Comparison of ENCODE assay signal across 1 cellular context in the genomic region with DNA sequence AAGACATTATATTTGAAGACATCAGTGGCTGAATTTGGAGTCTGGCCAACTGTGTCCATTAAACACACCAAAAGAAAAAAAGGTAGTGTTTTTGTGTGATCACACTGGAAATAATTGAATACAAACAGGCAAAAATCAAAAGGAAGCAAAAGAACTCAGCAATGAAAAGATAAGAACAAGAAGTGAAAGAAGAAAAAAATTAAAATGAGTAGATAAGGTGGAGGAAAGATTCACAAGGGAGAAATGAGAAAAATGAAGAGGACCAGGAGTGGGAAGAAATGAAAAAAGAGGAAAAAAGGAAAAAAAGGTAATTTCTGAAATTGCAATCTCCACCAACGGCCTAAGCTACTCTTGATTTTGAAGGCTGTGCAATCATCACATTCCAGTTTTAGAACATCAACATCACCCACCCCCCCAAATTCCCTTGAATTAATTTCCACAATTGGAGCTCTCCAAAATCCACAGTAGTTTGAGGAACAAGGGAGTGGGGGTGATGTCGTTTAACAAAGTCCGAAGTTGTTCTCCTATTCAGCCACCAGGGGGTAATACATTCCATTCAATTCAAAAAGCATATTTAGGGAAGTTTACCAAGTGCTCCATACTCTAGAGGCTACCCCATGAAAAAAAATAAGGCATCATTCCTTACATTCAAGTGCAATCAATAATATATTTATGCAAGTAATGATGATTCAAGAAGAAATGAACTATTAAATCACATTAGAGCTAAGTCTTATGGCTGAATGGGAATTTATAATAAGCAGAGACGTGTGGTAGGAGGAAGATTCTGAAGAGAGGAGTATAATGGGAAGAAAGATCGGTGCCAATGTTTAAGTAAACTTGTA.
A peak's percentile ranks its signal among the peaks of the same experiment; 100 is the strongest.
TF ChIP-seq lines count a peak whose summit lies in the region.

No MANE protein-coding gene starts in this region.

TF ChIP-seq in HepG2, 621 proteins besides CTCF, POLR2A, EP300 and RAD21:
- TF ChIP-seq ZNF354B (CRISPR knock-in tag; IDR thresholded peaks at IDR 0.05) (no peak), SMC3 (IDR thresholded peaks at IDR 0.05; ENCODE audit: low read length) (peak; percentile 79), HNRNPH1 (optimal IDR thresholded peaks at IDR 0.05; ENCODE audit: low read depth, low read length) (no peak), SOX6 (IDR thresholded peaks at IDR 0.05) (no peak), SOX6 (CRISPR knock-in tag; IDR thresholded peaks at IDR 0.05) (peak; percentile 20; the same call in 1 of the 2 replicates), POLR2AphosphoS2 (IDR thresholded peaks at IDR 0.05; ENCODE audit: low read depth, low read length) (no peak), LCORL (IDR thresholded peaks at IDR 0.05) (no peak), LCORL (CRISPR knock-in tag; IDR thresholded peaks at IDR 0.05) (0 out of 2 replicates have a peak, but pooled peaks have one; percentile 11), STAG1 (CRISPR knock-in tag; IDR thresholded peaks at IDR 0.05) (peak; percentile 82)
- TF ChIP-seq, protein P1, sequence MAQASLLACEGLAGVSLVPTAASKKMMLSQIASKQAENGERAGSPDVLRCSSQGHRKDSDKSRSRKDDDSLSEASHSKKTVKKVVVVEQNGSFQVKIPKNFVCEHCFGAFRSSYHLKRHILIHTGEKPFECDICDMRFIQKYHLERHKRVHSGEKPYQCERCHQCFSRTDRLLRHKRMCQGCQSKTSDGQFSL (CRISPR knock-in tag; IDR thresholded peaks at IDR 0.05): no peak
- TF ChIP-seq, protein P2, sequence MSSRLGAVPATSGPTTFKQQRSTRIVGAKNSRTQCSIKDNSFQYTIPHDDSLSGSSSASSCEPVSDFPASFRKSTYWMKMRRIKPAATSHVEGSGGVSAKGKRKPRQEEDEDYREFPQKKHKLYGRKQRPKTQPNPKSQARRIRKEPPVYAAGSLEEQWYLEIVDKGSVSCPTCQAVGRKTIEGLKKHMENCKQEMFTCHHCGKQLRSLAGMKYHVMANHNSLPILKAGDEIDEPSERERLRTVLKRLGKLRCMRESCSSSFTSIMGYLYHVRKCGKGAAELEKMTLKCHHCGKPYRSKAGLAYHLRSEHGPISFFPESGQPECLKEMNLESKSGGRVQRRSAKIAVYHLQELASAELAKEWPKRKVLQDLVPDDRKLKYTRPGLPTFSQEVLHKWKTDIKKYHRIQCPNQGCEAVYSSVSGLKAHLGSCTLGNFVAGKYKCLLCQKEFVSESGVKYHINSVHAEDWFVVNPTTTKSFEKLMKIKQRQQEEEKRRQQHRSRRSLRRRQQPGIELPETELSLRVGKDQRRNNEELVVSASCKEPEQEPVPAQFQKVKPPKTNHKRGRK (CRISPR knock-in tag; IDR thresholded peaks at IDR 0.05): peak; percentile 96
- TF ChIP-seq, protein P3, sequence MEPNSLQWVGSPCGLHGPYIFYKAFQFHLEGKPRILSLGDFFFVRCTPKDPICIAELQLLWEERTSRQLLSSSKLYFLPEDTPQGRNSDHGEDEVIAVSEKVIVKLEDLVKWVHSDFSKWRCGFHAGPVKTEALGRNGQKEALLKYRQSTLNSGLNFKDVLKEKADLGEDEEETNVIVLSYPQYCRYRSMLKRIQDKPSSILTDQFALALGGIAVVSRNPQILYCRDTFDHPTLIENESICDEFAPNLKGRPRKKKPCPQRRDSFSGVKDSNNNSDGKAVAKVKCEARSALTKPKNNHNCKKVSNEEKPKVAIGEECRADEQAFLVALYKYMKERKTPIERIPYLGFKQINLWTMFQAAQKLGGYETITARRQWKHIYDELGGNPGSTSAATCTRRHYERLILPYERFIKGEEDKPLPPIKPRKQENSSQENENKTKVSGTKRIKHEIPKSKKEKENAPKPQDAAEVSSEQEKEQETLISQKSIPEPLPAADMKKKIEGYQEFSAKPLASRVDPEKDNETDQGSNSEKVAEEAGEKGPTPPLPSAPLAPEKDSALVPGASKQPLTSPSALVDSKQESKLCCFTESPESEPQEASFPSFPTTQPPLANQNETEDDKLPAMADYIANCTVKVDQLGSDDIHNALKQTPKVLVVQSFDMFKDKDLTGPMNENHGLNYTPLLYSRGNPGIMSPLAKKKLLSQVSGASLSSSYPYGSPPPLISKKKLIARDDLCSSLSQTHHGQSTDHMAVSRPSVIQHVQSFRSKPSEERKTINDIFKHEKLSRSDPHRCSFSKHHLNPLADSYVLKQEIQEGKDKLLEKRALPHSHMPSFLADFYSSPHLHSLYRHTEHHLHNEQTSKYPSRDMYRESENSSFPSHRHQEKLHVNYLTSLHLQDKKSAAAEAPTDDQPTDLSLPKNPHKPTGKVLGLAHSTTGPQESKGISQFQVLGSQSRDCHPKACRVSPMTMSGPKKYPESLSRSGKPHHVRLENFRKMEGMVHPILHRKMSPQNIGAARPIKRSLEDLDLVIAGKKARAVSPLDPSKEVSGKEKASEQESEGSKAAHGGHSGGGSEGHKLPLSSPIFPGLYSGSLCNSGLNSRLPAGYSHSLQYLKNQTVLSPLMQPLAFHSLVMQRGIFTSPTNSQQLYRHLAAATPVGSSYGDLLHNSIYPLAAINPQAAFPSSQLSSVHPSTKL (CRISPR knock-in tag; IDR thresholded peaks at IDR 0.05): 0 out of 2 replicates have a peak, but pooled peaks have one; percentile 17
- TF ChIP-seq, protein P4, sequence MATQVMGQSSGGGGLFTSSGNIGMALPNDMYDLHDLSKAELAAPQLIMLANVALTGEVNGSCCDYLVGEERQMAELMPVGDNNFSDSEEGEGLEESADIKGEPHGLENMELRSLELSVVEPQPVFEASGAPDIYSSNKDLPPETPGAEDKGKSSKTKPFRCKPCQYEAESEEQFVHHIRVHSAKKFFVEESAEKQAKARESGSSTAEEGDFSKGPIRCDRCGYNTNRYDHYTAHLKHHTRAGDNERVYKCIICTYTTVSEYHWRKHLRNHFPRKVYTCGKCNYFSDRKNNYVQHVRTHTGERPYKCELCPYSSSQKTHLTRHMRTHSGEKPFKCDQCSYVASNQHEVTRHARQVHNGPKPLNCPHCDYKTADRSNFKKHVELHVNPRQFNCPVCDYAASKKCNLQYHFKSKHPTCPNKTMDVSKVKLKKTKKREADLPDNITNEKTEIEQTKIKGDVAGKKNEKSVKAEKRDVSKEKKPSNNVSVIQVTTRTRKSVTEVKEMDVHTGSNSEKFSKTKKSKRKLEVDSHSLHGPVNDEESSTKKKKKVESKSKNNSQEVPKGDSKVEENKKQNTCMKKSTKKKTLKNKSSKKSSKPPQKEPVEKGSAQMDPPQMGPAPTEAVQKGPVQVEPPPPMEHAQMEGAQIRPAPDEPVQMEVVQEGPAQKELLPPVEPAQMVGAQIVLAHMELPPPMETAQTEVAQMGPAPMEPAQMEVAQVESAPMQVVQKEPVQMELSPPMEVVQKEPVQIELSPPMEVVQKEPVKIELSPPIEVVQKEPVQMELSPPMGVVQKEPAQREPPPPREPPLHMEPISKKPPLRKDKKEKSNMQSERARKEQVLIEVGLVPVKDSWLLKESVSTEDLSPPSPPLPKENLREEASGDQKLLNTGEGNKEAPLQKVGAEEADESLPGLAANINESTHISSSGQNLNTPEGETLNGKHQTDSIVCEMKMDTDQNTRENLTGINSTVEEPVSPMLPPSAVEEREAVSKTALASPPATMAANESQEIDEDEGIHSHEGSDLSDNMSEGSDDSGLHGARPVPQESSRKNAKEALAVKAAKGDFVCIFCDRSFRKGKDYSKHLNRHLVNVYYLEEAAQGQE (IDR thresholded peaks at IDR 0.05; ENCODE audit: borderline replicate concordance in 1 of 2, low read depth in 1 of 2, low read length in 2 of 2): 0 out of 4 replicates have a peak, but pooled peaks of 1 of the 2 experiments have one; percentile 32
